17 cellular contexts compared by ENCODE assay signal in the genomic region with DNA sequence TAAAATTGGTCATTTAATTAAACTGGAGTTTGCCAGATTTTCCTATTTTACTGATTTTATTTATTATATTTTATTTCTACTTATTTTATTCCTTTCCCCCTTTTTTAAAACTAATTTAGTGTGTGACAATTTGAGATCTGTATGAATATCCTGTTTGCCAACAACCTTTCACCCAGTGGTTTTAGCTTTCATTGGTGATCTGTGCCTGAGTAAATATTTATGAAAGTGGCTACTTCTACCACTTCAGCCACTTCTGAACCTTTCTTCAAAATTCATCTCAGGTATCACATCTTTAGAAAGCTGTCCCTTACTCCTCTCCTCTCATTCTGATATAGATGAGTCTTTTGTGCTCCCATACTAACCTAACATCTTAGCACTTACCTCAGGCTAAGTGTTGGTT. TPM values are rescaled to one million over a fixed set of nuclear protein-coding genes. Genes with fewer than 3 reads are reported as not detected.
A peak's percentile ranks its signal among the peaks of the same experiment; 100 is the strongest.
DNase-seq lines count a peak whose midpoint lies in the region; ATAC-seq, FAIRE-seq and TF ChIP-seq lines count a peak whose summit lies in the region.
"Not testable (repeated sequence)": the region's sequence is repeated elsewhere in the genome, so short reads cannot be mapped to it uniquely, and the experiment has no call there.
"Had no signal": no experiment of that assay in that cellular context is flagged by ENCODE, and none has a peak within 500 bp of the region (broad histone marks: within the 10 kb centered on the region; RNA-seq: fewer than 3 reads in every experiment).

No MANE protein-coding gene starts in this region.

- not testable (repeated sequence) for H3K9me3 Mint-ChIP-seq in activated T-helper 17 cell treated with anti-CD3 and anti-CD28 coated beads, Interleukin-2, amount 50 U/mL, for 72 hours

- not testable (repeated sequence) for H3K23ac ChIP-seq in H1 (ENCODE audit: insufficient read length)

- intact Hi-C loops in PC-3 (cut with micrococcal nuclease); right lobe of liver (cut with DNase I): not testable (repeated sequence)

- H3K4me3 ChIP-seq in PC-3 (ENCODE audit: low read length); H1 (ENCODE audit: extremely low read depth in 1 of 4, insufficient read depth in 2 of 4, low read depth in 3 of 4, low read length in 4 of 4); right lobe of liver: not testable (repeated sequence)

- not testable (repeated sequence) for H3K23me2 ChIP-seq in H1 (ENCODE audit: low read depth, low read length)

- H3K27ac ChIP-seq in PC-3 (ENCODE audit: low read length); H1 (ENCODE audit: low read depth, low read length); right lobe of liver: not testable (repeated sequence)

- H3K79me2 ChIP-seq in PC-3 (ENCODE audit: low read length); H1 (ENCODE audit: control insufficient read depth in 1 of 2, insufficient read depth in 2 of 2, low read length in 2 of 2): not testable (repeated sequence)

- TF ChIP-seq EP300 in H1 (IDR thresholded peaks at IDR 0.05; ENCODE audit: borderline replicate concordance in 1 of 2, low read depth in 2 of 2, low read length in 2 of 2) = not testable (repeated sequence)

- not testable (repeated sequence) for TF ChIP-seq POLR2A in H54 (IDR thresholded peaks at IDR 0.05; ENCODE audit: low read depth, low read length); H1 (IDR thresholded peaks at IDR 0.05; ENCODE audit: control extremely low read depth in 1 of 2, low read depth in 2 of 2, low read length in 2 of 2); right lobe of liver (IDR thresholded peaks at IDR 0.05)

- ATAC-seq in PC-3 (peak; percentile 95), left lobe of liver (peak; percentile 92), right lobe of liver (peak; percentile 78 to 96 (median 92))
- ATAC-seq in activated T-helper 17 cell treated with anti-CD3 and anti-CD28 coated beads, Interleukin-2, amount 50 U/mL, for 72 hours (replicated peaks) = peak; percentile 68

- H3K9me3 ChIP-seq in PC-3 (ENCODE audit: low read length); H1 (ENCODE audit: insufficient read depth in 2 of 2, low read depth in 1 of 2, low read length in 1 of 2); right lobe of liver: not testable (repeated sequence)

- H3K4me3 Mint-ChIP-seq in activated T-helper 17 cell treated with anti-CD3 and anti-CD28 coated beads, Interleukin-2, amount 50 U/mL, for 72 hours = not testable (repeated sequence)

- not testable (repeated sequence) for H3K36me3 Mint-ChIP-seq in activated T-helper 17 cell treated with anti-CD3 and anti-CD28 coated beads, Interleukin-2, amount 50 U/mL, for 72 hours (ENCODE audit: low read depth)

- H2AK5ac ChIP-seq in H1 (ENCODE audit: low read depth, low read length) = not testable (repeated sequence)

- not testable (repeated sequence) for H2BK20ac ChIP-seq in H1 (ENCODE audit: low read length)

- H3K27me3 Mint-ChIP-seq in activated T-helper 17 cell treated with anti-CD3 and anti-CD28 coated beads, Interleukin-2, amount 50 U/mL, for 72 hours = not testable (repeated sequence)

- not testable (repeated sequence) for H3K27me3 ChIP-seq in PC-3 (ENCODE audit: low read length); H1 (replicated peaks in 1 of 4; ENCODE audit: control insufficient read depth in 3 of 4, extremely low read depth in 1 of 4, insufficient read depth in 3 of 4, low read length in 3 of 4); right lobe of liver

- not testable (repeated sequence) for H4K5ac ChIP-seq in H1 (ENCODE audit: insufficient read length, low read depth, low read length)

- TF ChIP-seq RAD21 in H1 (IDR thresholded peaks at IDR 0.05 in 1 of 2, conservative IDR thresholded peaks at IDR 0.05 in 1 of 2; ENCODE audit: low read depth in 2 of 2, low read length in 2 of 2) = not testable (repeated sequence)

- not testable (repeated sequence) for H3K4me2 ChIP-seq in PC-3 (ENCODE audit: low read length); H1 (ENCODE audit: insufficient read depth in 1 of 2, low read depth in 2 of 2, low read length in 2 of 2)

- not testable (repeated sequence) for H4K8ac ChIP-seq in H1 (ENCODE audit: extremely low read depth, insufficient read depth, low read length)

- TF ChIP-seq CTCF in D721Med (IDR thresholded peaks at IDR 0.05; ENCODE audit: insufficient read depth, missing control alignments); PC-3 (conservative IDR thresholded peaks at IDR 0.05; ENCODE audit: low read depth, low read length); H1 (IDR thresholded peaks at IDR 0.05; ENCODE audit: control extremely low read depth in 1 of 3, insufficient read depth in 1 of 3, low read depth in 1 of 3, low read length in 3 of 3); right lobe of liver (IDR thresholded peaks at IDR 0.05): not testable (repeated sequence)

- FAIRE-seq in D721Med (lab: Jason Lieb, UNC) (peak; percentile 29), H54 (lab: Jason Lieb, UNC) (peak; percentile 72), H1 (lab: Jason Lieb, UNC) (peak; percentile 24)

- not testable (repeated sequence) for H3K4ac ChIP-seq in H1 (replicated peaks; ENCODE audit: insufficient read length, low read depth, low read length)

- CTCF ChIA-PET in PC-3 (lab: Charles Lee); H1 (lab: Charles Lee; ENCODE audit: partially characterized antibody): not testable (repeated sequence)

- not testable (repeated sequence) for H3F3A ChIP-seq in PC-3 (ENCODE audit: low read length, unreplicated experiment)

- not testable (repeated sequence) for H2BK15ac ChIP-seq in H1 (ENCODE audit: low read length)

- not testable (repeated sequence) for BruUV-seq in PC-3 (replicated peaks; lab: Mats Ljungman, UMichigan)

- not testable (repeated sequence) for H3K79me1 ChIP-seq in H1 (ENCODE audit: low read depth, low read length)

- not testable (repeated sequence) for DNase-seq in D721Med (ENCODE audit: insufficient read length, low spot score); H54 (ENCODE audit: insufficient read length, low spot score); PC-3; H1 (ENCODE audit: low read depth in 1 of 2, low spot score in 2 of 2); left lobe of liver (ENCODE audit: low spot score); right lobe of liver

- H3K14ac ChIP-seq in H1 (ENCODE audit: insufficient read length) = not testable (repeated sequence)

- H2BK12ac ChIP-seq in H1 (ENCODE audit: low read depth, low read length) = not testable (repeated sequence)

- H3K4me1 Mint-ChIP-seq in activated T-helper 17 cell treated with anti-CD3 and anti-CD28 coated beads, Interleukin-2, amount 50 U/mL, for 72 hours = not testable (repeated sequence)

- not testable (repeated sequence) for H3K18ac ChIP-seq in H1 (ENCODE audit: extremely low read depth, low read length)

- H3K27ac Mint-ChIP-seq in activated T-helper 17 cell treated with anti-CD3 and anti-CD28 coated beads, Interleukin-2, amount 50 U/mL, for 72 hours = not testable (repeated sequence)

- not testable (repeated sequence) for H3K36me3 ChIP-seq in PC-3 (ENCODE audit: low read depth, low read length); H1 (ENCODE audit: control insufficient read depth in 2 of 4, insufficient read depth in 4 of 4, low read length in 3 of 4); right lobe of liver

- H4K91ac ChIP-seq in H1 (replicated peaks; ENCODE audit: insufficient read length, low read length) = not testable (repeated sequence)

- H3K56ac ChIP-seq in H1 (replicated peaks; ENCODE audit: insufficient read length, low read depth, low read length) = not testable (repeated sequence)

- not testable (repeated sequence) for H3K4me1 ChIP-seq in PC-3 (ENCODE audit: insufficient read depth, low read length); H1 (replicated peaks in 1 of 4; ENCODE audit: control insufficient read depth in 3 of 4, insufficient read depth in 4 of 4, low read length in 3 of 4); right lobe of liver

- not testable (repeated sequence) for H2BK5ac ChIP-seq in H1 (ENCODE audit: low read depth, low read length)

- not testable (repeated sequence) for H4K20me1 ChIP-seq in PC-3 (ENCODE audit: low read length); H1 (replicated peaks in 1 of 2; ENCODE audit: control insufficient read depth in 1 of 2, insufficient read depth in 2 of 2, low read length in 2 of 2)

- not testable (repeated sequence) for H3K9ac ChIP-seq in PC-3 (ENCODE audit: low read length); H1 (replicated peaks in 1 of 4; ENCODE audit: extremely low read depth in 1 of 4, low read depth in 3 of 4, low read length in 3 of 4)

- not testable (repeated sequence) for H2AFZ ChIP-seq in PC-3 (ENCODE audit: low read length); H1 (ENCODE audit: low read length)

- H3K9me2 ChIP-seq in PC-3 (replicated peaks; ENCODE audit: low read length) = not testable (repeated sequence)

- H2BK120ac ChIP-seq in H1 (replicated peaks; ENCODE audit: low read depth, low read length) = not testable (repeated sequence)

- POLR2A ChIA-PET in PC-3 (lab: Charles Lee; ENCODE audit: unreplicated experiment); H1 (lab: Charles Lee; ENCODE audit: partially characterized antibody): not testable (repeated sequence)

RNA-seq across cellular contexts. Expression of a gene that starts 18.3 kb away (rescaled TPM):
- total RNA-seq in PC-3 (2014; rRNA removed) (0.29 and 1.3 TPM in 2 replicates), left lobe of liver (0.28 TPM), right lobe of liver (under 1 TPM in 4 of 6 experiments, not detected in 2; 0.22 to 0.44 (median 0.36) TPM)
- total RNA-seq in activated T-helper 17 cell treated with anti-CD3 and anti-CD28 coated beads, Interleukin-2, amount 50 U/mL, for 72 hours = 1 to 10 TPM in 1 of 2 donors, under 1 TPM in 1; 0.56 to 2.7 TPM
- 0.61 and 0.86 TPM in 2 replicates for total RNA-seq in H1 (2021; fragmentation: NEBNext Ultra II Directional; extraction: Animal tissue kit (Norgen Biotek cat#: 25700))
- 0.06 TPM in 1 of 2 replicates, not detected in the other for polyA plus RNA-seq in H1 (2011; rRNA removed)
- polyA plus RNA-seq in H1 (2011; cell fraction: cytosol; rRNA removed) = 0.10 TPM
- not detected for polyA plus RNA-seq in H1 (2011; cell fraction: nucleus; rRNA removed)
- 0.13 to 1.0 TPM (median 0.23 TPM) in 4 replicates for polyA plus RNA-seq in H1 (2012, experiment 1 of 2)
- not detected for polyA plus RNA-seq in H1 (2012, experiment 2 of 2)
- 0.69 TPM for polyA plus RNA-seq in H1 (2013, experiment 1 of 2)
- polyA plus RNA-seq in H1 (2013, experiment 2 of 2) = 0.66 TPM
- polyA minus RNA-seq in H1 (2011; rRNA and poly(A)+ RNA removed) = not detected in 2 replicates
- polyA minus RNA-seq in H1 (2011; cell fraction: cytosol; rRNA and poly(A)+ RNA removed) = not detected
- not detected for polyA minus RNA-seq in H1 (2011; cell fraction: nucleus; rRNA and poly(A)+ RNA removed)
- total RNA-seq: A172; A673; B cell; Caco-2; CD4-positive, alpha-beta memory T cell; Daoy had no signal
- polyA plus RNA-seq: A549, AG04450, BJ, CD14-positive monocyte had no signal

RNA-seq across cellular contexts. Expression of a gene that starts 30.9 kb away (rescaled TPM):
- 7.9 and 9.7 TPM in 2 replicates for total RNA-seq in PC-3 (2014; rRNA removed)
- total RNA-seq in activated T-helper 17 cell treated with anti-CD3 and anti-CD28 coated beads, Interleukin-2, amount 50 U/mL, for 72 hours = 100 to 1,000 TPM in 1 of 2 donors, 10 to 100 TPM in 1; 73.1 to 106 TPM
- 0.20 and 0.31 TPM in 2 replicates for total RNA-seq in H1 (2021; fragmentation: NEBNext Ultra II Directional; extraction: Animal tissue kit (Norgen Biotek cat#: 25700))
- 0.06 and 0.08 TPM in 2 replicates for polyA plus RNA-seq in H1 (2011; rRNA removed)
- 0.10 TPM for polyA plus RNA-seq in H1 (2011; cell fraction: cytosol; rRNA removed)
- polyA plus RNA-seq in H1 (2011; cell fraction: nucleus; rRNA removed) = 0.16 TPM
- 0.04 to 0.12 TPM (median 0.05 TPM) in 3 of 4 replicates, not detected in the other for polyA plus RNA-seq in H1 (2012, experiment 1 of 2)
- polyA plus RNA-seq in H1 (2012, experiment 2 of 2) = 0.09 TPM
- 0.10 TPM for polyA plus RNA-seq in H1 (2013, experiment 1 of 2)
- polyA plus RNA-seq in H1 (2013, experiment 2 of 2) = 0.11 TPM
- 0.07 and 0.09 TPM in 2 replicates for polyA minus RNA-seq in H1 (2011; rRNA and poly(A)+ RNA removed)
- polyA minus RNA-seq in H1 (2011; cell fraction: cytosol; rRNA and poly(A)+ RNA removed) = not detected
- polyA minus RNA-seq in H1 (2011; cell fraction: nucleus; rRNA and poly(A)+ RNA removed) = not detected
- total RNA-seq in left lobe of liver = 2.9 TPM
- 1 to 10 TPM; 2.2 to 8.0 (median 6.0) TPM for total RNA-seq in right lobe of liver
- total RNA-seq: Caco-2 had no signal
